Comparison of ENCODE assay signal across 8 cellular contexts in genomic region chr5:180070726-180071417, GRCh38. TPM values are rescaled to one million over a fixed set of nuclear protein-coding genes. Genes with fewer than 3 reads are reported as not detected.
DNase-seq lines count a peak whose midpoint lies in the region; ATAC-seq and TF ChIP-seq lines count a peak whose summit lies in the region.

No MANE protein-coding gene starts in this region.

- ATAC-seq in GM19351 (IDR thresholded peaks at IDR 0.05; ENCODE audit: unreplicated experiment) = peak; percentile 8
- ATAC-seq in HG03442 (IDR thresholded peaks at IDR 0.05; ENCODE audit: unreplicated experiment) = no peak

- H3K4me3 Mint-ChIP-seq in activated naive CD8-positive, alpha-beta T cell = peak overlapping the region; percentile 90
- H3K4me3 Mint-ChIP-seq in glutamatergic neuron (ENCODE audit: unreplicated experiment) = peak overlapping the region; percentile 98

- DNase-seq in NCI-H2227 treated with DMSO at 0.1 percent for 48 hours (lab: John Stamatoyannopoulos, UW) (peak; percentile 5), glutamatergic neuron (peak; percentile 77), KG1 (lab: John Stamatoyannopoulos, UW) (no peak)

- no peaks in the 10 kb centered on the region for H3K9me3 ChIP-seq in neuron (ENCODE audit: low read length)

- H3K4me1 ChIP-seq in ACC112 (ENCODE audit: control insufficient read depth, insufficient read depth, low read length, unreplicated experiment) (peaks cover 12% of the 10 kb centered on the region), neuron (ENCODE audit: insufficient read depth, low read length) (peaks cover 30% of the 10 kb centered on the region)

- H3K4me3 ChIP-seq in ACC112 (ENCODE audit: low read depth, low read length) (peak overlapping the region; percentile 98), neuron (ENCODE audit: low read length) (peak overlapping the region; percentile 78)

- no peaks in the 10 kb centered on the region for H3K9me3 Mint-ChIP-seq in activated naive CD8-positive, alpha-beta T cell (ENCODE audit: low read depth)
- peaks cover 20% of the 10 kb centered on the region for H3K9me3 Mint-ChIP-seq in glutamatergic neuron (ENCODE audit: unreplicated experiment)

- no peak for TF ChIP-seq CTCF in glutamatergic neuron (IDR thresholded peaks at IDR 0.05; ENCODE audit: partially characterized antibody, unreplicated experiment)

- no peaks in the 10 kb centered on the region for H3K36me3 Mint-ChIP-seq in activated naive CD8-positive, alpha-beta T cell
- H3K36me3 Mint-ChIP-seq in glutamatergic neuron (ENCODE audit: unreplicated experiment) = peaks cover 12% of the 10 kb centered on the region

- H3K27me3 ChIP-seq in ACC112 (ENCODE audit: insufficient read depth, low read length) (no peaks in the 10 kb centered on the region), neuron (ENCODE audit: insufficient read depth, low read length) (no peaks in the 10 kb centered on the region)

- H3K4me1 Mint-ChIP-seq in activated naive CD8-positive, alpha-beta T cell (ENCODE audit: low read depth) = peaks cover 31% of the 10 kb centered on the region
- peaks cover 20% of the 10 kb centered on the region for H3K4me1 Mint-ChIP-seq in glutamatergic neuron (ENCODE audit: low read depth, unreplicated experiment)

- no peaks in the 10 kb centered on the region for H3K27me3 Mint-ChIP-seq in activated naive CD8-positive, alpha-beta T cell
- H3K27me3 Mint-ChIP-seq in glutamatergic neuron (ENCODE audit: unreplicated experiment) = peaks cover 12% of the 10 kb centered on the region

- H3K36me3 ChIP-seq in ACC112 (ENCODE audit: insufficient read depth, low read length) = no peaks in the 10 kb centered on the region
- no peaks in the 10 kb centered on the region for H3K36me3 ChIP-seq in neuron (ENCODE audit: insufficient read depth, low read length)

- H2AFZ ChIP-seq in ACC112 (ENCODE audit: low read length, unreplicated experiment) (peak overlapping the region; percentile 96), neuron (ENCODE audit: low read depth, low read length) (peak overlapping the region; percentile 46)

- H3K79me2 ChIP-seq in ACC112 (ENCODE audit: control insufficient read depth, insufficient read depth, low read length, unreplicated experiment) = peaks cover 41% of the 10 kb centered on the region

- H3K27ac ChIP-seq in ACC112 (ENCODE audit: low read depth, low read length) = peak overlapping the region; percentile 43; the same call in 1 of the 2 replicates

- peak overlapping the region; percentile 34 for H3K27ac Mint-ChIP-seq in activated naive CD8-positive, alpha-beta T cell
- H3K27ac Mint-ChIP-seq in glutamatergic neuron (ENCODE audit: unreplicated experiment) = peak overlapping the region; percentile 97

RNA-seq across cellular contexts. Expression of gene RNF130, which starts 0.7 kb away (rescaled TPM):
- 104 TPM for total RNA-seq in glutamatergic neuron (ENCODE audit: unreplicated experiment)
